In genomic region chr3:38346584-38347410, GRCh38 we compare ENCODE assay signal across 1 cellular context.
TF ChIP-seq lines count a peak whose summit lies in the region.

Gene XYLB, plus strand, starts transcription at chr3:38346785. Its CDS starts 84 bp downstream, at chr3:38346869.

TF ChIP-seq in GM12878, 131 proteins besides CTCF, POLR2A, EP300 and RAD21 (continued from another document and continues in another):
- TF ChIP-seq SREBF1 (IDR thresholded peaks at IDR 0.05; ENCODE audit: low read length) (no peak), IKZF1 (conservative IDR thresholded peaks at IDR 0.05) (peak; percentile 76), ZBTB40 (IDR thresholded peaks at IDR 0.05; ENCODE audit: borderline replicate concordance) (no peak), TBL1XR1 (IDR thresholded peaks at IDR 0.05; ENCODE audit: low read depth, low read length) (no peak), EZH2 (IDR thresholded peaks at IDR 0.05; ENCODE audit: borderline replicate concordance, control insufficient read depth, low read depth, low read length) (no peak), PKNOX1 (IDR thresholded peaks at IDR 0.05) (0 out of 2 replicates have a peak, but pooled peaks have one; percentile 32), DPF2 (IDR thresholded peaks at IDR 0.05) (peak; percentile 78; the same call in 1 of the 2 replicates), CHD1 (IDR thresholded peaks at IDR 0.05; ENCODE audit: low read depth, low read length) (no peak), LARP7 (IDR thresholded peaks at IDR 0.05) (peak; percentile 80), REST (IDR thresholded peaks at IDR 0.05; ENCODE audit: low read depth, low read length) (peak; percentile 58; the same call in 1 of the 2 replicates), MEF2B (IDR thresholded peaks at IDR 0.05; ENCODE audit: partially characterized antibody, poor library complexity, severe bottlenecking) (no peak), STAT1 (conservative IDR thresholded peaks at IDR 0.05) (no peak), SPI1 (IDR thresholded peaks at IDR 0.05; ENCODE audit: borderline replicate concordance, insufficient read depth, low read depth, low read length) (no peak), KLF5 (IDR thresholded peaks at IDR 0.05; ENCODE audit: partially characterized antibody) (no peak), ZBTB33 (IDR thresholded peaks at IDR 0.05) (no peak), IRF3 (IDR thresholded peaks at IDR 0.05) (no peak), NBN (IDR thresholded peaks at IDR 0.05) (no peak), PAX5 (IDR thresholded peaks at IDR 0.05; ENCODE audit: borderline replicate concordance, low read depth, low read length) (peak; percentile 87; the same call in 1 of the 2 replicates), SMAD5 (IDR thresholded peaks at IDR 0.05; ENCODE audit: low read depth) (no peak), TCF3 (IDR thresholded peaks at IDR 0.05; ENCODE audit: borderline replicate concordance, insufficient read depth, low read depth, low read length) (no peak), ZNF207 (IDR thresholded peaks at IDR 0.05; ENCODE audit: borderline replicate concordance) (no peak), RAD51 (IDR thresholded peaks at IDR 0.05) (no peak), ZBED1 (IDR thresholded peaks at IDR 0.05; ENCODE audit: borderline replicate concordance) (no peak), MTA3 (IDR thresholded peaks at IDR 0.05; ENCODE audit: borderline replicate concordance, low read length) (no peak), SMARCA5 (IDR thresholded peaks at IDR 0.05) (peak; percentile 75; the same call in 1 of the 2 replicates), SUPT20H (IDR thresholded peaks at IDR 0.05; ENCODE audit: borderline replicate concordance, control insufficient read depth, low read depth, low read length) (no peak), HSF1 (IDR thresholded peaks at IDR 0.05; ENCODE audit: low read depth, low read length) (no peak), MLLT1 (IDR thresholded peaks at IDR 0.05) (no peak), IKZF2 (IDR thresholded peaks at IDR 0.05) (no peak; a peak in 1 of 4 replicates), NRF1 (conservative IDR thresholded peaks at IDR 0.05; ENCODE audit: low read depth, low read length) (no peak), MYB (IDR thresholded peaks at IDR 0.05; ENCODE audit: borderline replicate concordance, low read depth, low read length) (no peak), ZNF592 (IDR thresholded peaks at IDR 0.05) (no peak), KAT2A (conservative IDR thresholded peaks at IDR 0.05; ENCODE audit: control insufficient read depth, low read depth, low read length) (no peak), ATF3 (IDR thresholded peaks at IDR 0.05; ENCODE audit: borderline replicate concordance, extremely low read depth, low read depth, low read length) (0 out of 2 replicates have a peak, but pooled peaks have one; percentile 23)
